ENCODE assay signal across 10 cellular contexts in the genomic region with DNA sequence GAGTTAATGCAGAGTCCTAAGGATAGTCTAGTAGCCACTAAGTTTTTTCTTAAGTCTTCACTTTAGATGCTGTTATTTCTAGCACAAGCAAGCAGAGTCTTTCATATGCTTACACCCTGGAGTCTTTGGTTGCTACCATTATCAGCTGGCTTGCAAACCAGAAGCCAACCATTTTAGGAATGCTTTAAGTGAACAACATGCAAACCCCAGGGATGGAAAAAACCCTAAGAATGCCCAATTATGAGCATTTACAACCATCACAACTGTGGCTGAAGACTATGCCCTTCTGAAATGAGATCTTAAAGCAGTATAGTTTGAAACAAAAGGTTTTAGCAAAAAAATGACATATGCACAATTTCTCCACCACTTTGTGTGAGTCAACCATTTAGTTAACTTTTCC. TPM values are rescaled to one million over a fixed set of nuclear protein-coding genes. Genes with fewer than 3 reads are reported as not detected.
DNase-seq lines count a peak whose midpoint lies in the region; TF ChIP-seq lines count a peak whose summit lies in the region.
"Had no signal": no experiment of that assay in that cellular context is flagged by ENCODE, and none has a peak within 500 bp of the region (broad histone marks: within the 10 kb centered on the region; RNA-seq: fewer than 3 reads in every experiment).

No MANE protein-coding gene starts in this region.

- no peaks in the 10 kb centered on the region for H3K36me3 ChIP-seq in CD4-positive, alpha-beta memory T cell (ENCODE audit: insufficient read depth, low read length)
- H3K36me3 ChIP-seq in mesendoderm (ENCODE audit: control insufficient read depth, insufficient read depth, low read length) (no peaks in the 10 kb centered on the region), mammary epithelial cell (ENCODE audit: insufficient read depth, low read length) (peaks cover 1% of the 10 kb centered on the region)

- H3K4me1 ChIP-seq in CD4-positive, alpha-beta memory T cell (ENCODE audit: insufficient read depth, low read length): peaks cover 64% of the 10 kb centered on the region
- H3K4me1 ChIP-seq in mesendoderm (ENCODE audit: control insufficient read depth, low read depth, low read length): no peaks in the 10 kb centered on the region
- peaks cover 4% of the 10 kb centered on the region for H3K4me1 ChIP-seq in mammary epithelial cell (ENCODE audit: insufficient read depth, low read length)

- H3K9ac ChIP-seq in mesendoderm (ENCODE audit: low read length) (no peak overlapping the region), mammary epithelial cell (ENCODE audit: insufficient read depth, low read length) (no peak overlapping the region)

- no peak overlapping the region for H2BK5ac ChIP-seq in mesendoderm (ENCODE audit: low read length)

- no peak overlapping the region for H2AFZ ChIP-seq in mammary epithelial cell (ENCODE audit: low read depth, low read length)

- TF ChIP-seq CTCF in HL-60 (IDR thresholded peaks at IDR 0.05; ENCODE audit: insufficient read depth, low read length) (no peak), mammary epithelial cell (conservative IDR thresholded peaks at IDR 0.05 in 1 of 2, IDR thresholded peaks at IDR 0.05 in 1 of 2; ENCODE audit: extremely low read depth in 1 of 2, insufficient read depth in 1 of 2, low read depth in 1 of 2, low read length in 2 of 2) (no peak)

- in situ Hi-C loops in mammary epithelial cell (cut with MboI; ENCODE audit: low sequenced_read_pairs in 2 of 2): no loop called here

- BruUV-seq in mammary epithelial cell (replicated peaks; lab: Mats Ljungman, UMichigan): no TSS peak

- H3K27ac Mint-ChIP-seq in CD4-positive, alpha-beta memory T cell: peak overlapping the region in 5 of 7 donors; percentile 32 to 92 (median 76)
- H3K27ac Mint-ChIP-seq in activated T-helper 2 cell treated with anti-CD3 and anti-CD28 coated beads, Interferon-gamma antibody, Interleukin-2, Interleukin-4, amounts not matched to agents 10 μg/mL and 5 μg/mL and 100 μg/mL, durations not matched to agents 14 hours and 24 hours and 36 hours: peak overlapping the region; percentile 67

- H2AK5ac ChIP-seq in mesendoderm (ENCODE audit: low read length): no peak overlapping the region

- no peaks in the 10 kb centered on the region for H3K27me3 Mint-ChIP-seq in CD4-positive, alpha-beta memory T cell
- H3K27me3 Mint-ChIP-seq in activated T-helper 2 cell treated with anti-CD3 and anti-CD28 coated beads, Interferon-gamma antibody, Interleukin-2, Interleukin-4, amounts not matched to agents 10 μg/mL and 5 μg/mL and 100 μg/mL, durations not matched to agents 14 hours and 24 hours and 36 hours (ENCODE audit: low read depth): no peaks in the 10 kb centered on the region

- H3K79me1 ChIP-seq in mesendoderm (ENCODE audit: low read length): no peaks in the 10 kb centered on the region

- H4K20me1 ChIP-seq in mammary epithelial cell (ENCODE audit: insufficient read depth, low read length): no peaks in the 10 kb centered on the region

- peak overlapping the region; percentile 80 for H3K27ac ChIP-seq in CD4-positive, alpha-beta memory T cell (ENCODE audit: low read depth, low read length)
- H3K27ac ChIP-seq in HL-60 (replicated peaks) (peak overlapping the region; percentile 96), mesendoderm (ENCODE audit: low read depth, low read length) (no peak overlapping the region), mammary epithelial cell (ENCODE audit: insufficient read depth, low read depth, low read length) (no peak overlapping the region)

- H2BK15ac ChIP-seq in mesendoderm (replicated peaks; ENCODE audit: low read depth): no peak overlapping the region

- no peak overlapping the region for H4K8ac ChIP-seq in mesendoderm (ENCODE audit: low read depth, low read length)

- no peak overlapping the region for H3K18ac ChIP-seq in mesendoderm (ENCODE audit: low read length)

- H3K9me3 Mint-ChIP-seq in CD4-positive, alpha-beta memory T cell: peaks cover 0 to 4% (median 0%) of the 10 kb centered on the region in 8 donors
- no peaks in the 10 kb centered on the region for H3K9me3 Mint-ChIP-seq in activated T-helper 2 cell treated with anti-CD3 and anti-CD28 coated beads, Interferon-gamma antibody, Interleukin-2, Interleukin-4, amounts not matched to agents 10 μg/mL and 5 μg/mL and 100 μg/mL, durations not matched to agents 14 hours and 24 hours and 36 hours

- dilution Hi-C loops in mammary epithelial cell (cut with HindIII; ENCODE audit: low sequenced_read_pairs): no loop called here

- H4K5ac ChIP-seq in mesendoderm (ENCODE audit: low read length): no peak overlapping the region

- no peak overlapping the region for H3K4ac ChIP-seq in mesendoderm (ENCODE audit: low read depth, low read length)

- CTCF ChIA-PET in CD4-positive, alpha-beta memory T cell (lab: Charles Lee; ENCODE audit: partially characterized antibody): interaction anchor here (1.0 kb wide), 1 partner anchor 72 kb away, joined by 4 read pairs; no protein-coding TSS in a partner anchor
- CTCF ChIA-PET in mammary epithelial cell (lab: Charles Lee; ENCODE audit: low non-redundant PET): no interaction called here

- peaks cover 8 to 16% of the 10 kb centered on the region in 2 donors for H3K36me3 Mint-ChIP-seq in CD4-positive, alpha-beta memory T cell
- H3K36me3 Mint-ChIP-seq in activated T-helper 2 cell treated with anti-CD3 and anti-CD28 coated beads, Interferon-gamma antibody, Interleukin-2, Interleukin-4, amounts not matched to agents 10 μg/mL and 5 μg/mL and 100 μg/mL, durations not matched to agents 14 hours and 24 hours and 36 hours (ENCODE audit: low read depth): peaks cover 47% of the 10 kb centered on the region

- no peak for DNase-seq in CD4-positive, alpha-beta memory T cell
- no peak for DNase-seq in HL-60 (ENCODE audit: low read depth in 1 of 2, low spot score in 1 of 2)
- no peak for DNase-seq in activated T-helper 2 cell treated with anti-CD3 and anti-CD28 coated beads, Interferon-gamma antibody, Interleukin-2, Interleukin-4, amounts not matched to agents 10 μg/mL and 5 μg/mL and 100 μg/mL, durations not matched to agents 14 hours and 24 hours and 36 hours (ENCODE audit: low spot score)
- peak; percentile 55 for DNase-seq in mesendoderm
- DNase-seq in mammary epithelial cell: no peak
- DNase-seq in stimulated activated CD4-positive, alpha-beta T cell treated with anti-CD3 and anti-CD28 coated beads, Interleukin-4, amount 100 ng/mL, for 4 hours: no peak
- DNase-seq in DMS53 (lab: John Stamatoyannopoulos, UW): no peak
- DNase-seq: HCEC 1CT, IMR-90, NCI-H2081 treated with DMSO at 0.1 percent for 48 hours had no signal

- H3K27me3 ChIP-seq in CD4-positive, alpha-beta memory T cell (ENCODE audit: insufficient read depth, low read length): no peaks in the 10 kb centered on the region
- H3K27me3 ChIP-seq in HL-60 (ENCODE audit: insufficient read depth, poor library complexity, severe bottlenecking) (no peaks in the 10 kb centered on the region), mesendoderm (ENCODE audit: insufficient read depth, low read length, poor library complexity) (no peaks in the 10 kb centered on the region), mammary epithelial cell (ENCODE audit: insufficient read depth, low read length) (no peaks in the 10 kb centered on the region)

- no peak overlapping the region for H3K4me2 ChIP-seq in mesendoderm (ENCODE audit: low read length)
- no peak overlapping the region for H3K4me2 ChIP-seq in mammary epithelial cell (ENCODE audit: insufficient read depth, low read depth, low read length)

- intact Hi-C loops in CD4-positive, alpha-beta memory T cell (cut with micrococcal nuclease): loop anchor here (10.0 kb wide), 2 partner anchors 67 to 1047 kb away; no protein-coding TSS in a partner anchor
- intact Hi-C loops in activated T-helper 2 cell treated with anti-CD3 and anti-CD28 coated beads, Interferon-gamma antibody, Interleukin-2, Interleukin-4, amounts not matched to agents 10 μg/mL and 5 μg/mL and 100 μg/mL, durations not matched to agents 14 hours and 24 hours and 36 hours (cut with micrococcal nuclease): loop anchor here (5.0 to 10.0 kb wide), 5 partner anchors 397 to 1837 kb away; a partner anchor contains a TSS
- intact Hi-C loops in mammary epithelial cell (cut with micrococcal nuclease): loop anchor here (10.0 kb wide), 1 partner anchor 267 kb away; no protein-coding TSS in a partner anchor

- H3K4me3 Mint-ChIP-seq in CD4-positive, alpha-beta memory T cell: peak overlapping the region; percentile 25 to 95 (median 77)
- peak overlapping the region; percentile 55 for H3K4me3 Mint-ChIP-seq in activated T-helper 2 cell treated with anti-CD3 and anti-CD28 coated beads, Interferon-gamma antibody, Interleukin-2, Interleukin-4, amounts not matched to agents 10 μg/mL and 5 μg/mL and 100 μg/mL, durations not matched to agents 14 hours and 24 hours and 36 hours (ENCODE audit: low read depth)

- no peak overlapping the region for H3K56ac ChIP-seq in mesendoderm (ENCODE audit: low read length)

- no peaks in the 10 kb centered on the region for H3K9me3 ChIP-seq in CD4-positive, alpha-beta memory T cell (ENCODE audit: control insufficient read depth in 1 of 2, low read length in 2 of 2)
- peaks cover 5% of the 10 kb centered on the region for H3K9me3 ChIP-seq in mammary epithelial cell (replicated peaks; ENCODE audit: insufficient read depth, low read length)

- POLR2A ChIA-PET in CD4-positive, alpha-beta memory T cell (lab: Charles Lee; ENCODE audit: partially characterized antibody): interaction anchor here (4.5 to 7.7 kb wide), 2 partner anchors 9 to 72 kb away, joined by 28 to 91 read pairs; no protein-coding TSS in a partner anchor

- peaks cover 20% of the 10 kb centered on the region for H3K79me2 ChIP-seq in mesendoderm (ENCODE audit: control insufficient read depth, insufficient read depth, low read length)
- H3K79me2 ChIP-seq in mammary epithelial cell (ENCODE audit: insufficient read depth, low read length): peaks cover 33% of the 10 kb centered on the region

- H3K23ac ChIP-seq in mesendoderm (ENCODE audit: low read length): no peak overlapping the region

- peaks cover 33 to 79% (median 46%) of the 10 kb centered on the region in 4 donors for H3K4me1 Mint-ChIP-seq in CD4-positive, alpha-beta memory T cell
- peaks cover 36% of the 10 kb centered on the region for H3K4me1 Mint-ChIP-seq in activated T-helper 2 cell treated with anti-CD3 and anti-CD28 coated beads, Interferon-gamma antibody, Interleukin-2, Interleukin-4, amounts not matched to agents 10 μg/mL and 5 μg/mL and 100 μg/mL, durations not matched to agents 14 hours and 24 hours and 36 hours (ENCODE audit: low read depth)

- no peak overlapping the region for H2BK120ac ChIP-seq in mesendoderm (ENCODE audit: low read depth, low read length)

- no peak overlapping the region for H3K4me3 ChIP-seq in CD4-positive, alpha-beta memory T cell (ENCODE audit: low read length in 2 of 2)
- H3K4me3 ChIP-seq in HL-60 (replicated peaks; ENCODE audit: insufficient read depth, low read length) (no peak overlapping the region), mesendoderm (ENCODE audit: low read length) (no peak overlapping the region), mammary epithelial cell (replicated peaks in 1 of 3; ENCODE audit: insufficient read depth in 1 of 3, low read depth in 2 of 3, low read length in 3 of 3) (no peak overlapping the region)

RNA-seq across cellular contexts. Expression of a gene that starts 6.6 kb away (rescaled TPM):
- 10 to 100 TPM; 64.5 to 73.8 TPM for total RNA-seq in CD4-positive, alpha-beta memory T cell
- polyA plus RNA-seq in CD4-positive, alpha-beta memory T cell: 10 to 100 TPM; 11.9 to 27.8 TPM
- 95.4 and 96.6 TPM in 2 replicates for total RNA-seq in activated T-helper 2 cell treated with anti-CD3 and anti-CD28 coated beads, Interferon-gamma antibody, Interleukin-2, Interleukin-4, amounts not matched to agents 10 μg/mL and 5 μg/mL and 100 μg/mL, durations not matched to agents 14 hours and 24 hours and 36 hours
- polyA plus RNA-seq in mesendoderm (2013, experiment 1 of 2): 101 TPM
- polyA plus RNA-seq in mesendoderm (2013, experiment 2 of 2): 98.0 TPM
- 10 to 100 TPM; 41.8 to 71.9 TPM for total RNA-seq in mammary epithelial cell
- 54.0 TPM for polyA plus RNA-seq in mammary epithelial cell
- 21.9 TPM for polyA minus RNA-seq in mammary epithelial cell

Comparison
In these comparisons a context has a peak if more than half of its experiments do, and no peak if none do; other contexts are left out.
1. H3K27ac ChIP-seq: peak in CD4-positive, alpha-beta memory T cell (single experiment) and HL-60 (single experiment); none in mesendoderm (single experiment) and mammary epithelial cell (single experiment).